ENCODE assay signal across 1 cellular context in the genomic region with DNA sequence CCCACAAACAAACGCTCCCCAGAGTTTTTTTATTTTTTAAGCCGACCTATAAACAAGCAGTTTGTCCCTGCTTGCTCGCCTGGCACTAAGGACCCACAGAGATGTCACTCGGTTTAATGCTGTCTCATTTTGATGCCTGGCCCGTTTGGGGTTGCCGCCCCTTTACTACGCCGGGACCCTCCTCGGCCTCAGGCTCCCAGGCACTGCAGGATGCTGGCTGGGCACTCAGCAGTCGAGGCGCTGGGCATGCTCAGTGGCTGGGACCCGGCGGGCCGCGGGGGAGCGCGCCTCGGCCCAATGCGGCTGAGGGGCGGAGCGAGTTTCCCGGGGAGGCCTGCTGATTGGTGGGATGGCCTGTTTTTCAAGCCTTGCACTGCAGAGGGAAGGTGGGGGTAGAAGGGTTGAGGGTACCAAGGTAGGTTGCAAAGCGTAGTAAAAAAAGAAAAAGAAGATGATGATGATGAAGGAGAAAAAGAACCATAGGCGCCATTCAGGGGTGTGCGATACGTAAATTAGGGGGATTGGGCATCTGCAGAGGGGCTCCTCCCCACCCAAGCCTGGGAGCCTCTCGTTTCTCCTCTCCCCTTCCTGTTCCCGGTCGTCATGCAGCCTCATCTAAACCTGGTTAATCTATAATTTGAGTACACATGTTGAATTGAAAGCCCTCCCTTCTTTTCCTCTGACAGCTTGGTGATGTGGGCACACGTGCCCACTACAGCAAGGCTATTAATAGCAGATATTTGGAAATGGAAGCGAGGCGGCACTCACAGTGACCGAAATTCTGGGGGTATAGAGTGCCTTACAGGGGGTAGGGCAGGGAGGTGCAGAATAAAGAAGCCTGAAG.
TF ChIP-seq lines count a peak whose summit lies in the region.

No MANE protein-coding gene starts in this region.

TF ChIP-seq in HepG2, 621 proteins besides CTCF, POLR2A, EP300 and RAD21 (continued from another document):
- TF ChIP-seq, protein P1, sequence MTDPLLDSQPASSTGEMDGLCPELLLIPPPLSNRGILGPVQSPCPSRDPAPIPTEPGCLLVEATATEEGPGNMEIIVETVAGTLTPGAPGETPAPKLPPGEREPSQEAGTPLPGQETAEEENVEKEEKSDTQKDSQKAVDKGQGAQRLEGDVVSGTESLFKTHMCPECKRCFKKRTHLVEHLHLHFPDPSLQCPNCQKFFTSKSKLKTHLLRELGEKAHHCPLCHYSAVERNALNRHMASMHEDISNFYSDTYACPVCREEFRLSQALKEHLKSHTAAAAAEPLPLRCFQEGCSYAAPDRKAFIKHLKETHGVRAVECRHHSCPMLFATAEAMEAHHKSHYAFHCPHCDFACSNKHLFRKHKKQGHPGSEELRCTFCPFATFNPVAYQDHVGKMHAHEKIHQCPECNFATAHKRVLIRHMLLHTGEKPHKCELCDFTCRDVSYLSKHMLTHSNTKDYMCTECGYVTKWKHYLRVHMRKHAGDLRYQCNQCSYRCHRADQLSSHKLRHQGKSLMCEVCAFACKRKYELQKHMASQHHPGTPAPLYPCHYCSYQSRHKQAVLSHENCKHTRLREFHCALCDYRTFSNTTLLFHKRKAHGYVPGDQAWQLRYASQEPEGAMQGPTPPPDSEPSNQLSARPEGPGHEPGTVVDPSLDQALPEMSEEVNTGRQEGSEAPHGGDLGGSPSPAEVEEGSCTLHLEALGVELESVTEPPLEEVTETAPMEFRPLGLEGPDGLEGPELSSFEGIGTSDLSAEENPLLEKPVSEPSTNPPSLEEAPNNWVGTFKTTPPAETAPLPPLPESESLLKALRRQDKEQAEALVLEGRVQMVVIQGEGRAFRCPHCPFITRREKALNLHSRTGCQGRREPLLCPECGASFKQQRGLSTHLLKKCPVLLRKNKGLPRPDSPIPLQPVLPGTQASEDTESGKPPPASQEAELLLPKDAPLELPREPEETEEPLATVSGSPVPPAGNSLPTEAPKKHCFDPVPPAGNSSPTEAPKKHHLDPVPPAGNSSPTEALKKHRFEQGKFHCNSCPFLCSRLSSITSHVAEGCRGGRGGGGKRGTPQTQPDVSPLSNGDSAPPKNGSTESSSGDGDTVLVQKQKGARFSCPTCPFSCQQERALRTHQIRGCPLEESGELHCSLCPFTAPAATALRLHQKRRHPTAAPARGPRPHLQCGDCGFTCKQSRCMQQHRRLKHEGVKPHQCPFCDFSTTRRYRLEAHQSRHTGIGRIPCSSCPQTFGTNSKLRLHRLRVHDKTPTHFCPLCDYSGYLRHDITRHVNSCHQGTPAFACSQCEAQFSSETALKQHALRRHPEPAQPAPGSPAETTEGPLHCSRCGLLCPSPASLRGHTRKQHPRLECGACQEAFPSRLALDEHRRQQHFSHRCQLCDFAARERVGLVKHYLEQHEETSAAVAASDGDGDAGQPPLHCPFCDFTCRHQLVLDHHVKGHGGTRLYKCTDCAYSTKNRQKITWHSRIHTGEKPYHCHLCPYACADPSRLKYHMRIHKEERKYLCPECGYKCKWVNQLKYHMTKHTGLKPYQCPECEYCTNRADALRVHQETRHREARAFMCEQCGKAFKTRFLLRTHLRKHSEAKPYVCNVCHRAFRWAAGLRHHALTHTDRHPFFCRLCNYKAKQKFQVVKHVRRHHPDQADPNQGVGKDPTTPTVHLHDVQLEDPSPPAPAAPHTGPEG (CRISPR knock-in tag; IDR thresholded peaks at IDR 0.05) = no peak; the same call in 1 of the 2 replicates
- TF ChIP-seq U2AF1 (optimal IDR thresholded peaks at IDR 0.05; ENCODE audit: low read depth, low read length) = peak; percentile 75
- TF ChIP-seq, protein P2, sequence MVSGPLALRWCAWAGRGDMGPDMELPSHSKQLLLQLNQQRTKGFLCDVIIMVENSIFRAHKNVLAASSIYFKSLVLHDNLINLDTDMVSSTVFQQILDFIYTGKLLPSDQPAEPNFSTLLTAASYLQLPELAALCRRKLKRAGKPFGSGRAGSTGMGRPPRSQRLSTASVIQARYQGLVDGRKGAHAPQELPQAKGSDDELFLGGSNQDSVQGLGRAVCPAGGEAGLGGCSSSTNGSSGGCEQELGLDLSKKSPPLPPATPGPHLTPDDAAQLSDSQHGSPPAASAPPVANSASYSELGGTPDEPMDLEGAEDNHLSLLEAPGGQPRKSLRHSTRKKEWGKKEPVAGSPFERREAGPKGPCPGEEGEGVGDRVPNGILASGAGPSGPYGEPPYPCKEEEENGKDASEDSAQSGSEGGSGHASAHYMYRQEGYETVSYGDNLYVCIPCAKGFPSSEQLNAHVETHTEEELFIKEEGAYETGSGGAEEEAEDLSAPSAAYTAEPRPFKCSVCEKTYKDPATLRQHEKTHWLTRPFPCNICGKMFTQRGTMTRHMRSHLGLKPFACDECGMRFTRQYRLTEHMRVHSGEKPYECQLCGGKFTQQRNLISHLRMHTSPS (CRISPR knock-in tag; IDR thresholded peaks at IDR 0.05; ENCODE audit: low read depth) = peak; percentile 55; the same call in 1 of the 2 replicates
- no peak; the same call in 1 of the 2 replicates for TF ChIP-seq ESRRA (CRISPR knock-in tag; IDR thresholded peaks at IDR 0.05; ENCODE audit: low read depth)
TF ChIP-seq in HepG2: peak in this region for 152.
